In the genomic region with DNA sequence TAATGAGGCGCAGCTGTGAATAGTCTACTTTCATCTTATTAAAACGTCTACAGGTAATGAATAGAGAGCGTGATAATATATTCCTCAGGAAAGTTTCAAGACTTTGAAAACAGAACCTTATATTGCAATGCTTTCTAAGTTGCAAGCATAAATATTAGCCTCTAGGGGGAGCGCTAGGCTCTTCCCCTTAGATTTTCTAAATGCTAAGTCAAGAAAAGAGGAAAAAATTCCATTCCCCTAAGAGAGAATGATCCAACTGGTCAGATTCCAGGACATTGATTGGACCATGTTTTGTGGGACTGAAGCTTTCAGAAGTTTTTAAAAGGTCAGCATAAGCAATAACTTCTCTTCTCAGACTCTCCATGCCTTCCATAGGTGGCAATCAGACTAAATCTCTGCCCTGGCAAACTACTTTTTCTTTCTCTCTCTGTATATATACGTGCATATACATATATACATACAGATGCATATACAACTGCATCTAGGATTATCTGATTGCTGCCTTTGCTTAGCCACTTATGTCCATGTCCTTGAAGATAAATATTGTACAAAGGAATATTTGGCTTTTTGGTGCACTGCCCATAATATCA, we compare ENCODE assay signal across 8 cellular contexts.
DNase-seq lines count a peak whose midpoint lies in the region; ATAC-seq and TF ChIP-seq lines count a peak whose summit lies in the region.

No MANE protein-coding gene starts in this region.

- ATAC-seq in GM21367 (IDR thresholded peaks at IDR 0.05; ENCODE audit: unreplicated experiment) = no peak
- ATAC-seq in GM18505 (IDR thresholded peaks at IDR 0.05; ENCODE audit: unreplicated experiment) = no peak

- DNase-seq in GM03348 (ENCODE audit: low spot score) = peak; percentile 33
- DNase-seq in HL-60 (ENCODE audit: low read depth in 1 of 2, low spot score in 1 of 2) = no peak
- DNase-seq in RKO (ENCODE audit: low spot score) = peak; percentile 67
- peak; percentile 55 to 81 for DNase-seq in dermis microvascular lymphatic vessel endothelial cell (ENCODE audit: low read depth in 2 of 2)
- DNase-seq in midbrain (lab: John Stamatoyannopoulos, UW) = peak; percentile 68

- no peaks in the 10 kb centered on the region for H3K36me3 ChIP-seq in ACC112 (ENCODE audit: insufficient read depth, low read length)

- H3K27me3 ChIP-seq in ACC112 (ENCODE audit: insufficient read depth, low read length) (no peaks in the 10 kb centered on the region), HL-60 (ENCODE audit: insufficient read depth, poor library complexity, severe bottlenecking) (no peaks in the 10 kb centered on the region)

- TF ChIP-seq CTCF in HL-60 (IDR thresholded peaks at IDR 0.05; ENCODE audit: insufficient read depth, low read length) = peak; percentile 45

- TF ChIP-seq POLR2A in GM18505 (IDR thresholded peaks at IDR 0.05; ENCODE audit: borderline replicate concordance, extremely low read depth, insufficient read depth, insufficient read length) = no peak

- H3K4me3 ChIP-seq in ACC112 (ENCODE audit: low read depth, low read length) (0 out of 2 replicates have a peak overlapping the region, but pooled peaks have one; percentile 1), HL-60 (replicated peaks; ENCODE audit: insufficient read depth, low read length) (no peak overlapping the region)

- H3K79me2 ChIP-seq in ACC112 (ENCODE audit: control insufficient read depth, insufficient read depth, low read length, unreplicated experiment) = peaks cover 4% of the 10 kb centered on the region

- peaks cover 31% of the 10 kb centered on the region for H3K4me1 ChIP-seq in ACC112 (ENCODE audit: control insufficient read depth, insufficient read depth, low read length, unreplicated experiment)

- H2AFZ ChIP-seq in ACC112 (ENCODE audit: low read length, unreplicated experiment) = peak overlapping the region; percentile 82

- no peak overlapping the region for H3K27ac ChIP-seq in ACC112 (ENCODE audit: low read depth, low read length)
- H3K27ac ChIP-seq in HL-60 (replicated peaks) = no peak overlapping the region

Comparison
In these comparisons a context has a peak if more than half of its experiments do, and no peak if none do; other contexts are left out.
1. DNase-seq: peak in GM03348 (single experiment), RKO (single experiment), dermis microvascular lymphatic vessel endothelial cell (2 of 2) and midbrain (single experiment); none in HL-60 (0 of 2).